In genomic region chr6:150830409-150831165, GRCh38 we compare ENCODE assay signal across 1 cellular context.
TF ChIP-seq lines count a peak whose summit lies in the region.

No MANE protein-coding gene starts in this region.

TF ChIP-seq in K562, 482 proteins besides CTCF, POLR2A, EP300 and RAD21 (continued from another document):
- TF ChIP-seq CHD7 (IDR thresholded peaks at IDR 0.05; ENCODE audit: low read depth, low read length) (no peak), FOXK1 (CRISPR knock-in tag; IDR thresholded peaks at IDR 0.05; ENCODE audit: borderline replicate concordance) (no peak), ZNF212 (CRISPR knock-in tag; IDR thresholded peaks at IDR 0.05) (no peak), MLLT1 (IDR thresholded peaks at IDR 0.05) (no peak), FIP1L1 (IDR thresholded peaks at IDR 0.05; ENCODE audit: low read depth, low read length, poor library complexity, severe bottlenecking) (no peak), ZNF232 (CRISPR knock-in tag; IDR thresholded peaks at IDR 0.05) (no peak), FOSL1 (tag; conservative IDR thresholded peaks at IDR 0.05) (no peak), TEAD1 (CRISPR knock-in tag; IDR thresholded peaks at IDR 0.05) (no peak)
TF ChIP-seq in K562: peak in this region for 0.
